In the genomic region with DNA sequence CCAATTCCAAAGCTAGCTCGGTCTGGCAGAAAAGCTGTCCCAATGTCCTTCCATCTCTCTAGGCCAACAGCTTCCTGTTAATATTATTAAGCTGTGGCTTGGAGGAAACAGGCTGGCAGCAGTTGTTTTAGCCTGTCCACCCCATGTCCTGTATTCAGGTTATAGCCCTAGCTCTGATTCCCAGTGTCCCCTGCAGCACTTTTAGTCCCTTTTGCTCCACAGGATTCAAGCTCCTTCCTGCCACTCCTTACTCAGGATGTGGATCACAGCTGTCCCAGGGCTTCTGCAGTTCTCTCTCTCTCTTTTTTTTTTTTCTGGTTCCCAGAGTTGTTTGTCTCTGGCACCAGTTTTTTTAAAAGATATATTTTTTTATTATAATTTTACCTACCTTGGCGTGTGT, we compare ENCODE assay signal across 25 cellular contexts.
"Had no signal": no experiment of that assay in that cellular context is flagged by ENCODE, and none has a peak within 500 bp of the region (broad histone marks: within the 10 kb centered on the region; RNA-seq: fewer than 3 reads in every experiment).

No MANE protein-coding gene starts in this region.

- DNase-seq: natural killer cell; occipital lobe; ovary; posterior cingulate gyrus; psoas muscle; right cardiac atrium; right lobe of liver; sigmoid colon; small intestine; stimulated activated CD4-positive, alpha-beta T cell treated with anti-CD3 and anti-CD28 coated beads, Interleukin-15, amount 100 ng/mL, for 24 hours; stimulated activated CD4-positive, alpha-beta T cell treated with anti-CD3 and anti-CD28 coated beads, Interleukin-2, amount 100 ng/mL, for 24 hours; stimulated activated CD4-positive, alpha-beta T cell treated with anti-CD3 and anti-CD28 coated beads, Interleukin-2, amount 100 ng/mL, for 48 hours; stimulated activated CD4-positive, alpha-beta T cell treated with anti-CD3 and anti-CD28 coated beads, Interleukin-4, amount 100 ng/mL, for 24 hours; stimulated activated naive B cell treated with anti-CD40 and anti-IgM and Interleukin-4, amounts not matched to agents 10 μg/mL and 1 μg/mL and 100 μg/mL, for 72 hours; stimulated activated naive CD4-positive, alpha-beta T cell treated with Interleukin-2 at 50 U/mL for 16 hours; stomach; thyroid gland; trophoblast cell; upper lobe of left lung had no signal

- ATAC-seq: natural killer cell; psoas muscle; right cardiac atrium; right lobe of liver; stimulated activated effector memory CD8-positive, alpha-beta T cell treated with anti-CD3 and anti-CD28 coated beads, Interleukin-12 subunit alpha, Interleukin-12 subunit beta, amount 100 ng/mL, for 72 hours; stimulated activated naive B cell treated with anti-CD40 and anti-IgM and Interleukin-4, amounts not matched to agents 10 μg/mL and 1 μg/mL and 100 μg/mL, for 72 hours had no signal

- H3K4me2 ChIP-seq: neural progenitor cell had no signal

- H2AFZ ChIP-seq: neural progenitor cell, parathyroid adenoma had no signal

- H3K27ac ChIP-seq: neural progenitor cell, ovary, parathyroid adenoma, psoas muscle, right lobe of liver, sigmoid colon, stomach, thoracic aorta, thyroid gland, tibial nerve, upper lobe of left lung, vagina had no signal

- H3K9ac ChIP-seq: neural progenitor cell, parathyroid adenoma had no signal

- H3K4me3 ChIP-seq: neural progenitor cell, ovary, psoas muscle, right lobe of liver, sigmoid colon, stomach, thoracic aorta, thyroid gland, tibial nerve, upper lobe of left lung, vagina had no signal

- H3K9me3 ChIP-seq: ovary, psoas muscle, right lobe of liver, sigmoid colon, stomach, thoracic aorta, thyroid gland, tibial nerve, upper lobe of left lung, vagina had no signal

- H3K27me3 ChIP-seq: ovary, right lobe of liver, sigmoid colon, stomach, thyroid gland, tibial nerve, upper lobe of left lung, vagina had no signal

- H3K36me3 ChIP-seq: neural progenitor cell, ovary, right lobe of liver, sigmoid colon, stomach, thoracic aorta, thyroid gland, tibial nerve, upper lobe of left lung, vagina had no signal

- H3K4me1 ChIP-seq: parathyroid adenoma, psoas muscle, right lobe of liver, sigmoid colon, thyroid gland, tibial nerve, upper lobe of left lung, vagina had no signal
